In genomic region chr4:7421356-7422097, GRCh38 we compare ENCODE assay signal across 28 cellular contexts. TPM values are rescaled to one million over a fixed set of nuclear protein-coding genes. Genes with fewer than 3 reads are reported as not detected.
DNase-seq lines count a peak whose midpoint lies in the region; ATAC-seq, FAIRE-seq and TF ChIP-seq lines count a peak whose summit lies in the region.
"Had no signal": no experiment of that assay in that cellular context is flagged by ENCODE, and none has a peak within 500 bp of the region (broad histone marks: within the 10 kb centered on the region; RNA-seq: fewer than 3 reads in every experiment).

No MANE protein-coding gene starts in this region.

- H3K27ac ChIP-seq in endodermal cell (ENCODE audit: low read depth, low read length): no peak overlapping the region
- H3K27ac ChIP-seq in ovary: no peak overlapping the region
- H3K27ac ChIP-seq: body of pancreas, neutrophil, SK-N-MC, transverse colon had no signal

- H3K4me3 ChIP-seq in endodermal cell (ENCODE audit: low read length) (no peak overlapping the region), ovary (no peak overlapping the region)
- H3K4me3 ChIP-seq: body of pancreas, GM23338, SK-N-MC, smooth muscle cell, transverse colon had no signal

- WGBS in endodermal cell (ENCODE audit: insufficient coverage in 1 of 2, insufficient read length in 1 of 2), 2 experiments: 85% methylated on average over 12 to 20 of the region's 20 CpGs
- WGBS in ovary, 3 donors: 74 to 82% (median 76%) methylated on average over 20 of the region's 20 CpGs

- H3K9me3 ChIP-seq in endodermal cell (ENCODE audit: control insufficient read depth, low read length): no peaks in the 10 kb centered on the region
- H3K9me3 ChIP-seq in ovary: no peaks in the 10 kb centered on the region
- H3K9me3 ChIP-seq: body of pancreas, neutrophil, transverse colon had no signal

- CTCF ChIA-PET in MCF 10A (lab: Yijun Ruan, JAX): interaction anchor here (0.6 kb wide), 1 partner anchor 58 kb away, joined by 4 read pairs; no protein-coding TSS in a partner anchor

- no peak for TF ChIP-seq EP300 in ovary (IDR thresholded peaks at IDR 0.05)

- no peaks in the 10 kb centered on the region for H3K4me1 ChIP-seq in endodermal cell (ENCODE audit: control insufficient read depth, insufficient read depth, low read length)
- H3K4me1 ChIP-seq in ovary (ENCODE audit: insufficient read depth): no peaks in the 10 kb centered on the region
- H3K4me1 ChIP-seq: body of pancreas, transverse colon had no signal

- POLR2A ChIA-PET in MCF 10A (lab: Yijun Ruan, JAX): no interaction called here

- peaks cover 6% of the 10 kb centered on the region for H3K27me3 Mint-ChIP-seq in activated T-cell treated with anti-CD3 and anti-CD28 coated beads, Interleukin-2, amount 50 U/mL, for 72 hours (ENCODE audit: low read depth)
- H3K27me3 Mint-ChIP-seq in endodermal cell (ENCODE audit: insufficient read depth) (peaks cover 19% of the 10 kb centered on the region), MCF 10A (ENCODE audit: insufficient read depth, unreplicated experiment) (no peaks in the 10 kb centered on the region)

- no peak for FAIRE-seq in D721Med (lab: Jason Lieb, UNC)
- FAIRE-seq: kidney had no signal

- no peak for TF ChIP-seq POLR2A in ovary (IDR thresholded peaks at IDR 0.05)

- no peak overlapping the region for H3K4me3 Mint-ChIP-seq in activated T-cell treated with anti-CD3 and anti-CD28 coated beads, Interleukin-2, amount 50 U/mL, for 72 hours
- H3K4me3 Mint-ChIP-seq in endodermal cell (no peak overlapping the region), MCF 10A (ENCODE audit: unreplicated experiment) (no peak overlapping the region)
- H3K4me3 Mint-ChIP-seq: GM23338 had no signal

- peak; percentile 4 for DNase-seq in activated T-cell treated with anti-CD3 and anti-CD28 coated beads, Interleukin-2, amount 50 U/mL, for 1 hour
- DNase-seq in activated T-cell treated with anti-CD3 and anti-CD28 coated beads, Interleukin-2, amount 50 U/mL, for 72 hours: no peak
- DNase-seq in D721Med (ENCODE audit: insufficient read length, low spot score) (peak; percentile 13), endodermal cell (peak; percentile 33), ovary (peak in 4 of 5 donors; percentile 5 to 24 (median 10)), MCF 10A (ENCODE audit: unreplicated experiment) (no peak), germinal center (ENCODE audit: low spot score) (no peak)
- DNase-seq: activated CD4-positive, alpha-beta T cell treated with anti-CD3 and anti-CD28 coated beads, Interleukin-2, amount 50 U/mL, for 1 hour; activated gamma-delta T cell; cerebellar nuclear complex; IMR-90; mammary epithelial cell; NCI-H1048; NCI-H1694; RPMI8226; stimulated activated CD4-positive, alpha-beta T cell treated with anti-CD3 and anti-CD28 coated beads, Interleukin-2, amount 100 ng/mL, for 24 hours; T-helper 2 cell had no signal

- no TSS peak for BruUV-seq in MCF 10A (replicated peaks; lab: Mats Ljungman, UMichigan)

- no peak overlapping the region for H3K27ac Mint-ChIP-seq in activated T-cell treated with anti-CD3 and anti-CD28 coated beads, Interleukin-2, amount 50 U/mL, for 72 hours
- no peak overlapping the region for H3K27ac Mint-ChIP-seq in endodermal cell
- H3K27ac Mint-ChIP-seq in MCF 10A (ENCODE audit: low read depth, unreplicated experiment): no peak overlapping the region
- H3K27ac Mint-ChIP-seq: GM23338 had no signal

- no peaks in the 10 kb centered on the region for H3K4me1 Mint-ChIP-seq in activated T-cell treated with anti-CD3 and anti-CD28 coated beads, Interleukin-2, amount 50 U/mL, for 72 hours (ENCODE audit: low read depth)
- H3K4me1 Mint-ChIP-seq in endodermal cell: no peaks in the 10 kb centered on the region
- no peaks in the 10 kb centered on the region for H3K4me1 Mint-ChIP-seq in MCF 10A (ENCODE audit: insufficient read depth, unreplicated experiment)
- H3K4me1 Mint-ChIP-seq: GM23338 had no signal

- H3K36me3 ChIP-seq in endodermal cell (ENCODE audit: control insufficient read depth, insufficient read depth, low read length) (no peaks in the 10 kb centered on the region), ovary (no peaks in the 10 kb centered on the region)
- H3K36me3 ChIP-seq: neutrophil, transverse colon had no signal

- TF ChIP-seq CTCF in D721Med (IDR thresholded peaks at IDR 0.05; ENCODE audit: insufficient read depth, missing control alignments) (no peak), endodermal cell (conservative IDR thresholded peaks at IDR 0.05) (no peak), ovary (IDR thresholded peaks at IDR 0.05) (no peak), MCF 10A (IDR thresholded peaks at IDR 0.05; ENCODE audit: unreplicated experiment) (no peak)

- ATAC-seq in activated T-cell treated with anti-CD3 and anti-CD28 coated beads, Interleukin-2, amount 50 U/mL, for 72 hours (replicated peaks in 1 of 2): no peak
- ATAC-seq in HG02885 (IDR thresholded peaks at IDR 0.05; ENCODE audit: poor library complexity, unreplicated experiment): no peak
- ATAC-seq: body of pancreas, GM23338 had no signal

- H3K9ac ChIP-seq in endodermal cell (ENCODE audit: extremely low read depth, low read length, poor library complexity, severe bottlenecking): no peak overlapping the region

- H3K9me3 Mint-ChIP-seq in activated T-cell treated with anti-CD3 and anti-CD28 coated beads, Interleukin-2, amount 50 U/mL, for 72 hours: peaks cover 0 to 4% of the 10 kb centered on the region in 2 donors
- peaks cover 6% of the 10 kb centered on the region for H3K9me3 Mint-ChIP-seq in endodermal cell
- no peaks in the 10 kb centered on the region for H3K9me3 Mint-ChIP-seq in MCF 10A (ENCODE audit: unreplicated experiment)

- no peaks in the 10 kb centered on the region for H3K27me3 ChIP-seq in endodermal cell (ENCODE audit: control insufficient read depth, insufficient read depth, low read length, poor library complexity, severe bottlenecking)
- no peaks in the 10 kb centered on the region for H3K27me3 ChIP-seq in ovary
- H3K27me3 ChIP-seq: body of pancreas, transverse colon had no signal

- no peaks in the 10 kb centered on the region for H3K36me3 Mint-ChIP-seq in activated T-cell treated with anti-CD3 and anti-CD28 coated beads, Interleukin-2, amount 50 U/mL, for 72 hours (ENCODE audit: insufficient read depth in 2 of 2)
- H3K36me3 Mint-ChIP-seq in endodermal cell (ENCODE audit: low read depth): no peaks in the 10 kb centered on the region
- no peaks in the 10 kb centered on the region for H3K36me3 Mint-ChIP-seq in MCF 10A (ENCODE audit: insufficient read depth, unreplicated experiment)

- intact Hi-C loops in ovary (cut with DNase I): no loop called here
- intact Hi-C loops in MCF 10A (cut with micrococcal nuclease): no loop called here

RNA-seq across cellular contexts. Expression of gene PSAPL1, which starts 13.2 kb away (rescaled TPM):
- not detected for total RNA-seq in activated T-cell treated with anti-CD3 and anti-CD28 coated beads, Interleukin-2, amount 50 U/mL, for 72 hours
- under 1 TPM; 0.13 to 0.24 TPM for total RNA-seq in endodermal cell
- not detected for polyA plus RNA-seq in endodermal cell (2013, experiment 1 of 2)
- not detected for polyA plus RNA-seq in endodermal cell (2013, experiment 2 of 2)
- under 1 TPM in 1 of 7 donors, not detected in 6; 0.34 TPM for total RNA-seq in ovary
- not detected for polyA plus RNA-seq in ovary
- total RNA-seq in MCF 10A (2022): not detected in 2 replicates
- total RNA-seq: A673, epithelial cell of proximal tubule, GM23338, IMR-90, kidney, NCI-H460, smooth muscle cell, transverse colon had no signal
- polyA plus RNA-seq: GM23338, IMR-90, smooth muscle cell had no signal

Comparison
In these comparisons a context has a peak if more than half of its experiments do, and no peak if none do; other contexts are left out.
1. DNase-seq: peak in activated T-cell treated with anti-CD3 and anti-CD28 coated beads, Interleukin-2, amount 50 U/mL, for 1 hour (single experiment), D721Med (single experiment), endodermal cell (single experiment) and ovary (4 of 5); none in activated T-cell treated with anti-CD3 and anti-CD28 coated beads, Interleukin-2, amount 50 U/mL, for 72 hours (0 of 2), MCF 10A (single experiment) and germinal center (single experiment).